ENCODE assay signal across 19 cellular contexts in genomic region chr11:67367836-67368227, GRCh38. TPM values are rescaled to one million over a fixed set of nuclear protein-coding genes. Genes with fewer than 3 reads are reported as not detected.
DNase-seq lines count a peak whose midpoint lies in the region; ATAC-seq and TF ChIP-seq lines count a peak whose summit lies in the region.
"Had no signal": no experiment of that assay in that cellular context is flagged by ENCODE, and none has a peak within 500 bp of the region (broad histone marks: within the 10 kb centered on the region; RNA-seq: fewer than 3 reads in every experiment).

No MANE protein-coding gene starts in this region.

- peaks cover 0 to 55% (median 14%) of the 10 kb centered on the region in 11 experiments; a peak in 12 of 22 replicates for H4K20me1 ChIP-seq in BLaER1 treated with 17β-estradiol and CSF1 and Interleukin-3, amounts not matched to agents 10 nM and 100 nM
- H4K20me1 ChIP-seq in Karpas-422 (ENCODE audit: insufficient read depth, low read depth, low read length) (peaks cover 14% of the 10 kb centered on the region), hepatocyte (ENCODE audit: insufficient read depth, poor library complexity, severe bottlenecking) (no peaks in the 10 kb centered on the region)

- no peak overlapping the region for H3K9ac ChIP-seq in BLaER1 treated with 17β-estradiol and CSF1 and Interleukin-3, amounts not matched to agents 10 nM and 100 nM
- 0 out of 2 replicates have a peak overlapping the region, but pooled peaks have one; percentile 7 for H3K9ac ChIP-seq in Karpas-422 (ENCODE audit: low read length)

- ATAC-seq in stimulated activated effector memory CD8-positive, alpha-beta T cell treated with anti-CD3 and anti-CD28 coated beads, Interleukin-12 subunit alpha, Interleukin-12 subunit beta, amount 100 ng/mL, for 72 hours: no peak
- ATAC-seq in mucosa of descending colon (no peak), left lung (no peak)

- no peaks in the 10 kb centered on the region for H3K9me2 ChIP-seq in Karpas-422 (replicated peaks; ENCODE audit: insufficient read depth, low read length)
- H3K9me2 ChIP-seq in hepatocyte (replicated peaks; ENCODE audit: insufficient read depth): no peaks in the 10 kb centered on the region

- intact Hi-C loops in mucosa of descending colon (cut with DNase I, micrococcal nuclease): no loop called here
- intact Hi-C loops in left lung (cut with DNase I): no loop called here

- H3K27ac ChIP-seq in BLaER1 treated with 17β-estradiol and CSF1 and Interleukin-3, amounts not matched to agents 10 nM and 100 nM: no peak overlapping the region
- H3K27ac ChIP-seq in Karpas-422 (ENCODE audit: low read length) (peak overlapping the region; percentile 67), hepatocyte (peak overlapping the region; percentile 99), left lung (no peak overlapping the region)

- peaks cover 17% of the 10 kb centered on the region for H3K36me3 Mint-ChIP-seq in stimulated activated effector memory CD8-positive, alpha-beta T cell treated with anti-CD3 and anti-CD28 coated beads, Interleukin-12 subunit alpha, Interleukin-12 subunit beta, amount 100 ng/mL, for 72 hours
- H3K36me3 Mint-ChIP-seq: activated CD4-positive, alpha-beta memory T cell treated with anti-CD3 and anti-CD28 coated beads for 36 hours; activated naive CD8-positive, alpha-beta T cell treated with anti-CD3 and anti-CD28 coated beads, Interleukin-2, amount 10 ng/mL, durations not matched to agents 7 days and 5 days had no signal

- H3K9me3 Mint-ChIP-seq in stimulated activated effector memory CD8-positive, alpha-beta T cell treated with anti-CD3 and anti-CD28 coated beads, Interleukin-12 subunit alpha, Interleukin-12 subunit beta, amount 100 ng/mL, for 72 hours: no peaks in the 10 kb centered on the region
- H3K9me3 Mint-ChIP-seq: activated CD4-positive, alpha-beta memory T cell treated with anti-CD3 and anti-CD28 coated beads for 36 hours; activated naive CD8-positive, alpha-beta T cell treated with anti-CD3 and anti-CD28 coated beads, Interleukin-2, amount 10 ng/mL, durations not matched to agents 7 days and 5 days had no signal

- TF ChIP-seq CTCF in hepatocyte (IDR thresholded peaks at IDR 0.05; ENCODE audit: poor library complexity) (no peak), mucosa of descending colon (IDR thresholded peaks at IDR 0.05) (no peak), GM13977 (IDR thresholded peaks at IDR 0.05; ENCODE audit: extremely low read depth, insufficient read depth, missing control alignments) (no peak), left lung (IDR thresholded peaks at IDR 0.05) (no peak)

- peaks cover 0 to 6% (median 0%) of the 10 kb centered on the region in 11 experiments; a peak in 2 of 22 replicates for H3K36me3 ChIP-seq in BLaER1 treated with 17β-estradiol and CSF1 and Interleukin-3, amounts not matched to agents 10 nM and 100 nM
- H3K36me3 ChIP-seq in Karpas-422 (ENCODE audit: insufficient read depth, low read length) (0 out of 2 replicates have a peak, but pooled peaks cover 8% of the 10 kb centered on the region), hepatocyte (replicated peaks; ENCODE audit: insufficient read depth, low read depth) (no peaks in the 10 kb centered on the region), mucosa of descending colon (ENCODE audit: low read depth) (no peaks in the 10 kb centered on the region), left lung (peaks cover 0 to 19% of the 10 kb centered on the region in 2 donors)

- DNase-seq in Karpas-422 (peak; percentile 43), hepatocyte (ENCODE audit: low spot score) (no peak), medulla oblongata (ENCODE audit: extremely low spot score) (no peak), mucosa of descending colon (no peak), GM13977 (ENCODE audit: low spot score) (no peak), left lung (no peak)
- DNase-seq in stimulated activated effector memory CD8-positive, alpha-beta T cell treated with anti-CD3 and anti-CD28 coated beads, Interleukin-12 subunit alpha, Interleukin-12 subunit beta, amount 100 ng/mL, for 72 hours (ENCODE audit: low spot score in 2 of 2): no peak
- DNase-seq: activated naive CD8-positive, alpha-beta T cell treated with anti-CD3 and anti-CD28 coated beads, Interleukin-2, amount 10 ng/mL, durations not matched to agents 7 days and 5 days; caudate nucleus; foreskin melanocyte; GOT3; KG1; NCI-H1417 treated with DMSO at 0.1 percent for 48 hours; stimulated activated CD4-positive, alpha-beta T cell treated with anti-CD3 and anti-CD28 coated beads, Interleukin-12 subunit alpha, Interleukin-12 subunit beta, amount 100 ng/mL, for 4 hours; substantia nigra had no signal

- H3K4me1 ChIP-seq in BLaER1 treated with 17β-estradiol and CSF1 and Interleukin-3, amounts not matched to agents 10 nM and 100 nM: peaks cover 71 to 88% (median 85%) of the 10 kb centered on the region in 10 experiments
- H3K4me1 ChIP-seq in Karpas-422 (ENCODE audit: low read length) (peaks cover 89% of the 10 kb centered on the region), hepatocyte (ENCODE audit: insufficient read depth) (peaks cover 67% of the 10 kb centered on the region), mucosa of descending colon (ENCODE audit: low read depth) (peaks cover 22% of the 10 kb centered on the region), left lung (peaks cover 34 to 81% of the 10 kb centered on the region in 2 donors)

- H3K4me3 ChIP-seq in BLaER1 treated with 17β-estradiol and CSF1 and Interleukin-3, amounts not matched to agents 10 nM and 100 nM: no peak overlapping the region
- H3K4me3 ChIP-seq in Karpas-422 (ENCODE audit: low read length) (no peak overlapping the region), hepatocyte (no peak overlapping the region), mucosa of descending colon (no peak overlapping the region), left lung (no peak overlapping the region)

- peak overlapping the region; percentile 76 to 99 (median 82) for H3K4me2 ChIP-seq in BLaER1 treated with 17β-estradiol and CSF1 and Interleukin-3, amounts not matched to agents 10 nM and 100 nM
- H3K4me2 ChIP-seq in Karpas-422 (ENCODE audit: low read depth, low read length, poor library complexity, severe bottlenecking) (no peak overlapping the region), hepatocyte (peak overlapping the region; percentile 69)

- H3K79me2 ChIP-seq in Karpas-422 (ENCODE audit: low read length): peaks cover 40% of the 10 kb centered on the region
- peaks cover 37% of the 10 kb centered on the region for H3K79me2 ChIP-seq in hepatocyte

- peaks cover 87% of the 10 kb centered on the region for H3K4me1 Mint-ChIP-seq in stimulated activated effector memory CD8-positive, alpha-beta T cell treated with anti-CD3 and anti-CD28 coated beads, Interleukin-12 subunit alpha, Interleukin-12 subunit beta, amount 100 ng/mL, for 72 hours

- peak overlapping the region; percentile 17 for H3K4me3 Mint-ChIP-seq in stimulated activated effector memory CD8-positive, alpha-beta T cell treated with anti-CD3 and anti-CD28 coated beads, Interleukin-12 subunit alpha, Interleukin-12 subunit beta, amount 100 ng/mL, for 72 hours
- H3K4me3 Mint-ChIP-seq: activated CD4-positive, alpha-beta memory T cell treated with anti-CD3 and anti-CD28 coated beads for 36 hours had no signal

- peaks cover 8 to 39% (median 21%) of the 10 kb centered on the region in 11 experiments; a peak in 20 of 22 replicates for H3K27me3 ChIP-seq in BLaER1 treated with 17β-estradiol and CSF1 and Interleukin-3, amounts not matched to agents 10 nM and 100 nM
- no peaks in the 10 kb centered on the region for H3K27me3 ChIP-seq in Karpas-422 (ENCODE audit: low read length)
- H3K27me3 ChIP-seq in hepatocyte: no peaks in the 10 kb centered on the region
- no peaks in the 10 kb centered on the region for H3K27me3 ChIP-seq in left lung

- H3K9me3 ChIP-seq in BLaER1 treated with 17β-estradiol and CSF1 and Interleukin-3, amounts not matched to agents 10 nM and 100 nM (replicated peaks in 1 of 11): no peaks in the 10 kb centered on the region
- no peaks in the 10 kb centered on the region for H3K9me3 ChIP-seq in Karpas-422 (ENCODE audit: low read length)
- no peaks in the 10 kb centered on the region for H3K9me3 ChIP-seq in hepatocyte (ENCODE audit: low read depth)
- no peaks in the 10 kb centered on the region for H3K9me3 ChIP-seq in mucosa of descending colon
- H3K9me3 ChIP-seq in left lung: no peaks in the 10 kb centered on the region

- peak overlapping the region; percentile 32 for H3K27ac Mint-ChIP-seq in stimulated activated effector memory CD8-positive, alpha-beta T cell treated with anti-CD3 and anti-CD28 coated beads, Interleukin-12 subunit alpha, Interleukin-12 subunit beta, amount 100 ng/mL, for 72 hours
- H3K27ac Mint-ChIP-seq: activated naive CD8-positive, alpha-beta T cell treated with anti-CD3 and anti-CD28 coated beads, Interleukin-2, amount 10 ng/mL, durations not matched to agents 7 days and 5 days had no signal

- WGBS in hepatocyte (ENCODE audit: low lambda C conversion rate, missing lambda C conversion rate): 75% methylated on average over 6 of the region's 6 CpGs

- H2AFZ ChIP-seq in Karpas-422 (ENCODE audit: low read length): no peak overlapping the region
- no peak overlapping the region for H2AFZ ChIP-seq in hepatocyte

- in situ Hi-C loops in GM13977 (cut with MboI; ENCODE audit: low pct_unique_long_range_greater_than_20kb, low sequenced_read_pairs, unreplicated experiment): no loop called here

RNA-seq across cellular contexts. Expression of gene CLCF1, which starts 5.6 kb away (rescaled TPM):
- total RNA-seq in Karpas-422 (2014; rRNA removed; shearing (Covaris generic); ENCODE audit: low replicate concordance): 6.4 and 13.9 TPM in 2 replicates
- 5.5 and 13.2 TPM in 2 replicates for total RNA-seq in hepatocyte
- polyA plus RNA-seq in hepatocyte: 6.5 and 9.4 TPM in 2 replicates
- total RNA-seq in mucosa of descending colon: 1 to 10 TPM; 2.2 to 3.0 (median 2.7) TPM
- 1 to 10 TPM; 7.3 to 9.2 TPM for total RNA-seq in left lung
- total RNA-seq: SK-MEL-5 had no signal

RNA-seq across cellular contexts. Expression of gene POLD4, which starts 14.5 kb away (rescaled TPM):
- 362 and 684 TPM in 2 replicates for total RNA-seq in Karpas-422 (2014; rRNA removed; shearing (Covaris generic); ENCODE audit: low replicate concordance)
- 69.8 and 74.4 TPM in 2 replicates for total RNA-seq in hepatocyte
- 97.4 and 117 TPM in 2 replicates for polyA plus RNA-seq in hepatocyte
- 100 to 1,000 TPM; 130 to 266 (median 201) TPM for total RNA-seq in mucosa of descending colon
- 10 to 100 TPM; 67.7 to 77.3 TPM for total RNA-seq in left lung

RNA-seq across cellular contexts. Expression of gene RAD9A, which starts 24.0 kb away (rescaled TPM):
- 14.8 and 19.2 TPM in 2 replicates for total RNA-seq in Karpas-422 (2014; rRNA removed; shearing (Covaris generic); ENCODE audit: low replicate concordance)
- total RNA-seq in hepatocyte (17.3 and 24.0 TPM in 2 replicates), mucosa of descending colon (10 to 100 TPM; 27.9 to 39.3 (median 29.1) TPM), left lung (10 to 100 TPM; 18.4 to 21.5 TPM)
- 20.2 and 25.0 TPM in 2 replicates for polyA plus RNA-seq in hepatocyte

RNA-seq across cellular contexts. Expression of gene PPP1CA, which starts 33.8 kb away (rescaled TPM):
- total RNA-seq in Karpas-422 (2014; rRNA removed; shearing (Covaris generic); ENCODE audit: low replicate concordance): 218 and 332 TPM in 2 replicates
- total RNA-seq in hepatocyte: 146 and 152 TPM in 2 replicates
- 242 TPM in 2 replicates for polyA plus RNA-seq in hepatocyte
- 100 to 1,000 TPM; 130 to 239 (median 209) TPM for total RNA-seq in mucosa of descending colon
- total RNA-seq in left lung: 100 to 1,000 TPM; 138 to 173 TPM

RNA-seq across cellular contexts. Expression of gene TBC1D10C, which starts 36.1 kb away (rescaled TPM):
- total RNA-seq in Karpas-422 (2014; rRNA removed; shearing (Covaris generic); ENCODE audit: low replicate concordance): 52.4 and 122 TPM in 2 replicates
- total RNA-seq in hepatocyte (0.16 TPM in 1 of 2 replicates, not detected in the other), mucosa of descending colon (1 to 10 TPM; 5.0 to 8.4 (median 5.3) TPM), left lung (10 to 100 TPM in 1 of 2 donors, 1 to 10 TPM in 1; 8.0 to 15.5 TPM)
- 0.07 and 0.26 TPM in 2 replicates for polyA plus RNA-seq in hepatocyte
- total RNA-seq: NCI-H460, SK-MEL-5 had no signal

Comparison
In these comparisons a context has a peak if more than half of its experiments do, and no peak if none do; other contexts are left out.
1. H3K27ac ChIP-seq: peak in Karpas-422 (single experiment) and hepatocyte (single experiment); none in BLaER1 treated with 17β-estradiol and CSF1 and Interleukin-3, amounts not matched to agents 10 nM and 100 nM (0 of 11) and left lung (0 of 2).